1 cellular context compared by ENCODE assay signal in genomic region chr11:63892233-63892632, GRCh38.
TF ChIP-seq lines count a peak whose summit lies in the region.

No MANE protein-coding gene starts in this region.

TF ChIP-seq in GM23338, 12 proteins besides CTCF, POLR2A, EP300 and RAD21 (continued from another document):
- TF ChIP-seq POLR2AphosphoS5 (IDR thresholded peaks at IDR 0.05; ENCODE audit: low read depth) (no peak), REST (IDR thresholded peaks at IDR 0.05; ENCODE audit: unreplicated experiment) (peak; percentile 57), CREB1 (CRISPR knock-in tag; IDR thresholded peaks at IDR 0.05; ENCODE audit: low read depth) (no peak)
TF ChIP-seq in GM23338: peak in this region for 1.
